8 cellular contexts compared by ENCODE assay signal in genomic region chr2:197145471-197146056, GRCh38.
DNase-seq lines count a peak whose midpoint lies in the region; ATAC-seq lines count a peak whose summit lies in the region.

No MANE protein-coding gene starts in this region.

- peak; percentile 7 for DNase-seq in DMS79 (lab: John Stamatoyannopoulos, UW)
- DNase-seq in SIG-M5 (lab: John Stamatoyannopoulos, UW) = peak; percentile 95
- peak; percentile 83 for DNase-seq in medulla oblongata (ENCODE audit: extremely low spot score)
- no peak for DNase-seq in NK-92 (lab: John Stamatoyannopoulos, UW; ENCODE audit: unreplicated experiment)
- DNase-seq in HuH-7 (ENCODE audit: low spot score) = no peak
- no peak for DNase-seq in kidney glomerular epithelial cell (lab: John Stamatoyannopoulos, UW)

- ATAC-seq in GM19395 (IDR thresholded peaks at IDR 0.05; ENCODE audit: unreplicated experiment) = peak; percentile 97
- ATAC-seq in HG03378 (IDR thresholded peaks at IDR 0.05; ENCODE audit: unreplicated experiment) = peak; percentile 97

Comparison
In these comparisons a context has a peak if more than half of its experiments do, and no peak if none do; other contexts are left out.
1. DNase-seq: peak in DMS79 (single experiment), SIG-M5 (single experiment) and medulla oblongata (single experiment); none in NK-92 (single experiment), HuH-7 (single experiment) and kidney glomerular epithelial cell (single experiment).